In the genomic region with DNA sequence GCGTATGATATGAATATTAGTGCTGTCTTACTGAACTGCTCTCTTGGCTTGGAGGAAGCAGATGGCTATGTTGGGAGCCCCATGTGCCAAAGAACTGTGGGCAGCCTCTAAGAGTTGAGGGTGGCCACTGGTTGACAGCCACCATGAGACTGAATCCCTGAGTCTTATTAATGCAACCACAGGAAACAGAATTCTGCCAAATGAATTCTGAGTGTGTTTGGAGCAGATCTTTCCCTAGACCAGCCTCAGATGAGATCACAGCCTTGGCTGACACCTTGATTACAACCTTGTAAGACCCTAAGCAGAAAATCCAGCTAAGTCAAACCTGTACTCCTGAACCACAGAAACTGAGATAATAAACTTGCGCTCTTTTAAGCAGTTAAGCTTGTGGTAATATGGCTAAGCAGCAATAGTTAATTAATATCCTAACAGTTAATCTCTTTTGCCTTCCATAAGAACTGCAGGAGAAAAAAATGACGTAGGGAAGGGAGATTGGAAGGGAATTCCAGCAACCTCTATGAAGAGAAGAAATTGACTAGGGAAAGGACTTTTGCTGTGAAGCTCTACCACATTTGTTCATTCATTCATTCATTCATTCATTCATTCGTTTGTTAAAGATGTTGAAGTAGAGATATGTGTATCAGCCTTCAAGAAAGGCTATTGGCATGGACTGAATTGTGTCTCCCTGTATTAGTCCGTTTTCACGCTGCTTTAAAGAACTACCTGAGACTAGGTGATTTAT, we compare ENCODE assay signal across 2 cellular contexts.
TF ChIP-seq lines count a peak whose summit lies in the region.

No MANE protein-coding gene starts in this region.

TF ChIP-seq in GM12878, 131 proteins besides CTCF, POLR2A, EP300 and RAD21:
- no peak for TF ChIP-seq SMAD1 (IDR thresholded peaks at IDR 0.05; ENCODE audit: low read depth, partially characterized antibody)
- no peak for TF ChIP-seq KDM1A (IDR thresholded peaks at IDR 0.05; ENCODE audit: borderline replicate concordance)
- peak; percentile 85 for TF ChIP-seq ZNF24 (IDR thresholded peaks at IDR 0.05)
- TF ChIP-seq TCF7 (IDR thresholded peaks at IDR 0.05; ENCODE audit: borderline replicate concordance) = no peak
- TF ChIP-seq EZH2 (IDR thresholded peaks at IDR 0.05; ENCODE audit: borderline replicate concordance, control insufficient read depth, low read depth, low read length) = no peak
- TF ChIP-seq NFIC (IDR thresholded peaks at IDR 0.05; ENCODE audit: low read depth, low read length) = no peak

TF ChIP-seq in WTC11, 78 proteins besides CTCF, POLR2A, EP300 and RAD21:
- TF ChIP-seq FOXP1 (CRISPR knock-in tag; IDR thresholded peaks at IDR 0.05; ENCODE audit: borderline replicate concordance) = no peak
